Comparison of ENCODE assay signal across 14 cellular contexts in genomic region chr3:119779731-119780383, GRCh38. TPM values are rescaled to one million over a fixed set of nuclear protein-coding genes. Genes with fewer than 3 reads are reported as not detected.
A peak's percentile ranks its signal among the peaks of the same experiment; 100 is the strongest.
DNase-seq lines count a peak whose midpoint lies in the region; ATAC-seq and TF ChIP-seq lines count a peak whose summit lies in the region.
"Had no signal": no experiment of that assay in that cellular context is flagged by ENCODE, and none has a peak within 500 bp of the region (broad histone marks: within the 10 kb centered on the region; RNA-seq: fewer than 3 reads in every experiment).

No MANE protein-coding gene starts in this region.

- DNase-seq in choroid plexus epithelial cell (ENCODE audit: low read depth) (peak; percentile 15), HuH-7.5 (ENCODE audit: low spot score) (no peak), cardiac septum (ENCODE audit: low spot score) (no peak)
- DNase-seq in effector CD4-positive, alpha-beta T cell, result no peak
- no peak for DNase-seq in activated naive CD4-positive, alpha-beta T cell treated with anti-CD3 and anti-CD28 coated beads, Interleukin-2, amount 50 U/mL, for 72 hours (ENCODE audit: low spot score in 2 of 2)
- DNase-seq: activated CD4-positive, CD25-positive, alpha-beta regulatory T cell treated with anti-CD3 and anti-CD28 coated beads, Interleukin-2, amount 50 U/mL, for 72 hours; activated gamma-delta T cell; cerebellar nuclear complex; NCI-H2171; SHP77 treated with DMSO at 0.1 percent for 48 hours had no signal

- peak; percentile 77 for ATAC-seq in GM18517 (IDR thresholded peaks at IDR 0.05; ENCODE audit: unreplicated experiment)
- peak; percentile 83 for ATAC-seq in GM21528 (IDR thresholded peaks at IDR 0.05; ENCODE audit: low FRiP score, unreplicated experiment)
- ATAC-seq in HG03342 (IDR thresholded peaks at IDR 0.05; ENCODE audit: unreplicated experiment), result peak; percentile 81
- ATAC-seq in activated naive CD4-positive, alpha-beta T cell treated with anti-CD3 and anti-CD28 coated beads, Interleukin-2, amount 50 U/mL, for 72 hours, result no peak

- no peak overlapping the region for H3K4me3 ChIP-seq in choroid plexus epithelial cell (ENCODE audit: low read depth, low read length)

- intact Hi-C loops in cardiac septum (cut with DNase I), result no loop called here

- TF ChIP-seq CTCF in choroid plexus epithelial cell (conservative IDR thresholded peaks at IDR 0.05; ENCODE audit: low read depth, low read length), result no peak

- H3K36me3 Mint-ChIP-seq in activated naive CD4-positive, alpha-beta T cell treated with anti-CD3 and anti-CD28 coated beads, Interleukin-2, amount 50 U/mL, for 72 hours, result peaks cover 5 to 10% of the 10 kb centered on the region in 2 donors
- H3K36me3 Mint-ChIP-seq: IgD-negative memory B cell had no signal

- H3K9me3 Mint-ChIP-seq in activated naive CD4-positive, alpha-beta T cell treated with anti-CD3 and anti-CD28 coated beads, Interleukin-2, amount 50 U/mL, for 72 hours, result peaks cover 9 to 11% of the 10 kb centered on the region in 2 donors

- H3K27ac Mint-ChIP-seq in activated naive CD4-positive, alpha-beta T cell treated with anti-CD3 and anti-CD28 coated beads, Interleukin-2, amount 50 U/mL, for 72 hours, result peak overlapping the region in 1 of 2 donors; percentile 10
- H3K27ac Mint-ChIP-seq: IgD-negative memory B cell had no signal

RNA-seq across cellular contexts. Expression of gene NR1I2, which starts 2.0 kb away (rescaled TPM):
- total RNA-seq in cardiac septum, result 0.08 TPM
- total RNA-seq in activated naive CD4-positive, alpha-beta T cell treated with anti-CD3 and anti-CD28 coated beads, Interleukin-2, amount 50 U/mL, for 72 hours, result under 1 TPM; 0.60 to 0.82 TPM

Comparison
In these comparisons a context has a peak if more than half of its experiments do, and no peak if none do; other contexts are left out.
1. ATAC-seq: peak in GM18517 (single experiment), GM21528 (single experiment) and HG03342 (single experiment); none in activated naive CD4-positive, alpha-beta T cell treated with anti-CD3 and anti-CD28 coated beads, Interleukin-2, amount 50 U/mL, for 72 hours (0 of 2).